Comparison of ENCODE assay signal across 1 cellular context in the genomic region with DNA sequence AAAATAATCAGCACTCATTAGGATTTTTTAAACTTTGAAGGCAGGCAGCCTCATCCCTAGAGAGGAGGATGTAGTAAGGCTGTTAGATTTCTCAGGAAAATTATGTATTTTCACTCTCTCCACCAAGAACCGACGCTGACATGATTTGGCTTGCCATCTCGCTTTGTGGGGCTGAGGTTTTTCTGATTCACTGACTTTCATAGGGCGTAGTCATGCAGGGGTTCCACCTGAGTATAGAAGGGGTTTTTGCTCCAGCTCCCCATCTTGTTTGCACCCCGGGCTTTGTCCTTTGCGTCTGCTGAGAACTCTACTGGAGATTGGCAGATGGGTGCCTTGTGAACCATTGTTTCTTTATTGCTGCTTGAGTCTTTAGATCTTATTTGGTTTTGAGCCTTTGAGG.
TF ChIP-seq lines count a peak whose summit lies in the region.

No MANE protein-coding gene starts in this region.

TF ChIP-seq in GM12878, 131 proteins besides CTCF, POLR2A, EP300 and RAD21:
- TF ChIP-seq, protein P1, sequence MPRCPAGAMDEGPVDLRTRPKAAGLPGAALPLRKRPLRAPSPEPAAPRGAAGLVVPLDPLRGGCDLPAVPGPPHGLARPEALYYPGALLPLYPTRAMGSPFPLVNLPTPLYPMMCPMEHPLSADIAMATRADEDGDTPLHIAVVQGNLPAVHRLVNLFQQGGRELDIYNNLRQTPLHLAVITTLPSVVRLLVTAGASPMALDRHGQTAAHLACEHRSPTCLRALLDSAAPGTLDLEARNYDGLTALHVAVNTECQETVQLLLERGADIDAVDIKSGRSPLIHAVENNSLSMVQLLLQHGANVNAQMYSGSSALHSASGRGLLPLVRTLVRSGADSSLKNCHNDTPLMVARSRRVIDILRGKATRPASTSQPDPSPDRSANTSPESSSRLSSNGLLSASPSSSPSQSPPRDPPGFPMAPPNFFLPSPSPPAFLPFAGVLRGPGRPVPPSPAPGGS (IDR thresholded peaks at IDR 0.05; ENCODE audit: borderline replicate concordance, insufficient read depth, low read depth, low read length, poor library complexity, severe bottlenecking) = no peak
- peak in 1 of 2 experiments; percentile 16; a peak in 2 of 4 replicates for TF ChIP-seq IKZF2 (IDR thresholded peaks at IDR 0.05)
- TF ChIP-seq, protein P2, sequence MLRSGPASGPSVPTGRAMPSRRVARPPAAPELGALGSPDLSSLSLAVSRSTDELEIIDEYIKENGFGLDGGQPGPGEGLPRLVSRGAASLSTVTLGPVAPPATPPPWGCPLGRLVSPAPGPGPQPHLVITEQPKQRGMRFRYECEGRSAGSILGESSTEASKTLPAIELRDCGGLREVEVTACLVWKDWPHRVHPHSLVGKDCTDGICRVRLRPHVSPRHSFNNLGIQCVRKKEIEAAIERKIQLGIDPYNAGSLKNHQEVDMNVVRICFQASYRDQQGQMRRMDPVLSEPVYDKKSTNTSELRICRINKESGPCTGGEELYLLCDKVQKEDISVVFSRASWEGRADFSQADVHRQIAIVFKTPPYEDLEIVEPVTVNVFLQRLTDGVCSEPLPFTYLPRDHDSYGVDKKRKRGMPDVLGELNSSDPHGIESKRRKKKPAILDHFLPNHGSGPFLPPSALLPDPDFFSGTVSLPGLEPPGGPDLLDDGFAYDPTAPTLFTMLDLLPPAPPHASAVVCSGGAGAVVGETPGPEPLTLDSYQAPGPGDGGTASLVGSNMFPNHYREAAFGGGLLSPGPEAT (IDR thresholded peaks at IDR 0.05; ENCODE audit: low read depth) = peak; percentile 37; the same call in 1 of the 2 replicates
